ENCODE assay signal across 25 cellular contexts in genomic region chr2:104902317-104902716, GRCh38. TPM values are rescaled to one million over a fixed set of nuclear protein-coding genes. Genes with fewer than 3 reads are reported as not detected.
"Had no signal": no experiment of that assay in that cellular context is flagged by ENCODE, and none has a peak within 500 bp of the region (broad histone marks: within the 10 kb centered on the region; RNA-seq: fewer than 3 reads in every experiment).

No MANE protein-coding gene starts in this region.

- ATAC-seq: K562 had no signal

- H3K27ac ChIP-seq: HL-60, KMS-11, SJSA1, SK-N-MC had no signal

- DNase-seq: Kasumi-1, MM.1S, NCI-H1092 treated with DMSO at 0.1 percent for 48 hours, NCI-H1436, NCI-H187, NCI-H2029, NCI-H2081 treated with DMSO at 0.1 percent for 48 hours, NCI-H2171, NCI-H226, NCI-H446, NCI-H510A, NCI-H524 treated with DMSO at 0.1 percent for 48 hours, NCI-H69, NCI-H774, Right ventricle myocardium superior, RPMI8226, SIG-M5 had no signal

- FAIRE-seq: HTR-8/SVneo, K562, RCC 7860 had no signal

- H3K4me3 ChIP-seq: K562, SJSA1, SK-N-MC had no signal

- H3K27me3 ChIP-seq: SJSA1 had no signal

- H3K9ac ChIP-seq: KMS-11 had no signal

- H3K4me1 Mint-ChIP-seq: IgD-negative memory B cell had no signal

- H3K4me3 Mint-ChIP-seq: IgD-negative memory B cell had no signal

- H3K36me3 ChIP-seq: SJSA1 had no signal

- H3K9me3 ChIP-seq: SJSA1 had no signal

- H3K4me2 ChIP-seq: KMS-11 had no signal

RNA-seq across cellular contexts. Expression of gene POU3F3, which starts 48.4 kb away (rescaled TPM):
- total RNA-seq: K562, Right ventricle myocardium superior had no signal
- polyA plus RNA-seq: IgD-negative memory B cell, K562 had no signal
